In the genomic region with DNA sequence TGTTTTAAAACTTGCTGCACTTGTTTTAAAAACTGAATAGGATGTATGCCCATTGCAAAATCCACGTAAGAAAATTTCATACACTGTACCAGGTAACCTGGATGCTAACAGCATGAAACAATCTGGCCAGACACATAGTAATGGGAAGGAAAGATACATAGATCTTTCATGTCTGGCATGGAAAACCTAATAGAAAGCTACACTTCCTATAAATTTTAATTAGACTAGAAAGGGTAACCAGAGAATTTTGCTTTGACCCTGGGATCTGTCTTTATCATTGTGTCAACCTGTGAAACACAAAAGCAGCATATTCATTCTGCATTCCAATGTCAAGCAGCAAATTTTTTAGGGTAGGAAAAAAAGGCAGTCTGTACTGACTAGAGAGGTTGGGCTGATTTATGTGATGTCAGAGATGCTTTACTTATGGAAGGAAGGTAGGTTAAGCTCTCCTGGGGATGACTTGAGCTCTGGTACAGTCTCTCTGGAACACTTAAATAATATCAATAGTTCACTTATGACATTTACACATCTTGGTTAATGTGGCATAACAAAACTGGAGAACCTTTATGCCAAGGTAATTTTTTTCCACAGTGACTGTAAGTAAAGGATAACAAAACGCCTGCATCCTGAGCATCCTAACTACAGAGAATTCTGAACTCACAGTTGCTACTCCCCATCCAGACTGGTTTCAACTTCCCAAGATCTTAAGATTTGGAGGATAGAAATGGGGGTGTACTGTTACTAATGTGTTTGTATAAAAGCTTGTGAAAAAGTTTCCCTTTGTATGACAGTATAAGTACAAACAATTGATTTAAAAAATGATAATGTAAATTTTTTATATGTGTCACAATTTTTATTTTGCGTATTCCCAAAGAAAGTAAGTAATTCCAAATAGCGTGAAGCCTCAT, we compare ENCODE assay signal across 15 cellular contexts. TPM values are rescaled to one million over a fixed set of nuclear protein-coding genes. Genes with fewer than 3 reads are reported as not detected.
DNase-seq lines count a peak whose midpoint lies in the region; ATAC-seq and TF ChIP-seq lines count a peak whose summit lies in the region.
"Had no signal": no experiment of that assay in that cellular context is flagged by ENCODE, and none has a peak within 500 bp of the region (broad histone marks: within the 10 kb centered on the region; RNA-seq: fewer than 3 reads in every experiment).

No MANE protein-coding gene starts in this region.

- no peaks in the 10 kb centered on the region for H3K9me2 ChIP-seq in SK-N-SH
- no peaks in the 10 kb centered on the region for H3K9me2 ChIP-seq in hepatocyte (replicated peaks; ENCODE audit: insufficient read depth)

- H2AFZ ChIP-seq in SK-N-SH (ENCODE audit: low read depth) (no peak overlapping the region), hepatocyte (no peak overlapping the region), neural progenitor cell (replicated peaks) (no peak overlapping the region)

- H3K4me1 ChIP-seq in SK-N-SH (ENCODE audit: control insufficient read depth in 1 of 2, insufficient read depth in 2 of 2, low read depth in 1 of 2, low read length in 1 of 2), result peaks cover 29 to 49% of the 10 kb centered on the region in 2 experiments
- H3K4me1 ChIP-seq in hepatocyte (ENCODE audit: insufficient read depth), result peaks cover 34% of the 10 kb centered on the region
- peaks cover 42% of the 10 kb centered on the region for H3K4me1 ChIP-seq in neural progenitor cell
- no peaks in the 10 kb centered on the region for H3K4me1 ChIP-seq in CD4-positive, alpha-beta memory T cell (ENCODE audit: insufficient read depth, low read length)
- H3K4me1 ChIP-seq in foreskin keratinocyte, result peaks cover 10% of the 10 kb centered on the region

- intact Hi-C loops in CD4-positive, alpha-beta memory T cell (cut with micrococcal nuclease), result no loop called here

- POLR2A ChIA-PET in SK-N-SH (lab: Yijun Ruan, JAX), result no interaction called here
- POLR2A ChIA-PET in CD4-positive, alpha-beta memory T cell (lab: Charles Lee; ENCODE audit: partially characterized antibody), result no interaction called here

- H3K4me1 Mint-ChIP-seq in neural progenitor cell, result peaks cover 59% of the 10 kb centered on the region
- H3K4me1 Mint-ChIP-seq in CD4-positive, alpha-beta memory T cell, result no peaks in the 10 kb centered on the region
- H3K4me1 Mint-ChIP-seq: activated CD4-positive, alpha-beta T cell treated with anti-CD3 and anti-CD28 coated beads, Interleukin-2, amount 10 ng/mL, durations not matched to agents 24 days and 14 days; activated naive CD8-positive, alpha-beta T cell treated with anti-CD3 and anti-CD28 coated beads, Interleukin-2, amount 10 ng/mL, durations not matched to agents 7 days and 5 days had no signal

- H3K4me3 ChIP-seq in SK-N-SH (ENCODE audit: low read depth in 2 of 2, low read length in 1 of 2) (peak overlapping the region in 1 of 2 experiments; percentile 21; a peak in 2 of 4 replicates), hepatocyte (no peak overlapping the region), neural progenitor cell (peak overlapping the region; percentile 18)
- H3K4me3 ChIP-seq in CD4-positive, alpha-beta memory T cell (ENCODE audit: low read length in 2 of 2), result no peak overlapping the region
- H3K4me3 ChIP-seq: lung, pancreas, spleen, stomach had no signal

- TF ChIP-seq EP300 in SK-N-SH (IDR thresholded peaks at IDR 0.05; ENCODE audit: borderline replicate concordance in 1 of 2, low read depth in 1 of 2, low read length in 1 of 2), result no peak

- TF ChIP-seq CTCF in SK-N-SH (IDR thresholded peaks at IDR 0.05) (no peak), hepatocyte (IDR thresholded peaks at IDR 0.05; ENCODE audit: poor library complexity) (no peak), neural progenitor cell (IDR thresholded peaks at IDR 0.05) (no peak), foreskin keratinocyte (conservative IDR thresholded peaks at IDR 0.05) (no peak)

- H3K9me3 ChIP-seq in SK-N-SH (no peaks in the 10 kb centered on the region), hepatocyte (ENCODE audit: low read depth) (no peaks in the 10 kb centered on the region), neural progenitor cell (ENCODE audit: low read depth) (no peaks in the 10 kb centered on the region)
- no peaks in the 10 kb centered on the region for H3K9me3 ChIP-seq in CD4-positive, alpha-beta memory T cell (ENCODE audit: control insufficient read depth in 1 of 2, low read length in 2 of 2)
- H3K9me3 ChIP-seq: pancreas, spleen, stomach had no signal

- H3K9me3 Mint-ChIP-seq in neural progenitor cell, result no peaks in the 10 kb centered on the region
- H3K9me3 Mint-ChIP-seq in CD4-positive, alpha-beta memory T cell, result no peaks in the 10 kb centered on the region
- H3K9me3 Mint-ChIP-seq: activated CD4-positive, alpha-beta T cell treated with anti-CD3 and anti-CD28 coated beads, Interleukin-2, amount 10 ng/mL, durations not matched to agents 24 days and 14 days; activated naive CD8-positive, alpha-beta T cell treated with anti-CD3 and anti-CD28 coated beads, Interleukin-2, amount 10 ng/mL, durations not matched to agents 7 days and 5 days had no signal

- no peak for TF ChIP-seq RAD21 in SK-N-SH (IDR thresholded peaks at IDR 0.05; ENCODE audit: low read length)

- H3K27me3 Mint-ChIP-seq in neural progenitor cell (ENCODE audit: insufficient read depth, low read depth), result no peaks in the 10 kb centered on the region
- H3K27me3 Mint-ChIP-seq in CD4-positive, alpha-beta memory T cell, result peaks cover 2 to 10% of the 10 kb centered on the region in 2 donors

- no peaks in the 10 kb centered on the region for H3K36me3 ChIP-seq in SK-N-SH (replicated peaks in 1 of 2; ENCODE audit: control insufficient read depth in 1 of 2, insufficient read depth in 2 of 2, low read length in 1 of 2)
- no peaks in the 10 kb centered on the region for H3K36me3 ChIP-seq in hepatocyte (replicated peaks; ENCODE audit: insufficient read depth, low read depth)
- no peaks in the 10 kb centered on the region for H3K36me3 ChIP-seq in neural progenitor cell
- H3K36me3 ChIP-seq in CD4-positive, alpha-beta memory T cell (ENCODE audit: insufficient read depth, low read length), result no peaks in the 10 kb centered on the region
- H3K36me3 ChIP-seq: pancreas, spleen, stomach had no signal

- H3K4me2 ChIP-seq in SK-N-SH, result peak overlapping the region; percentile 67
- H3K4me2 ChIP-seq in hepatocyte, result peak overlapping the region; percentile 65
- peak overlapping the region; percentile 65 for H3K4me2 ChIP-seq in neural progenitor cell

- peak overlapping the region; percentile 18 to 80; a peak in 3 of 4 replicates for H3K27ac ChIP-seq in SK-N-SH (ENCODE audit: low read depth in 2 of 2, low read length in 1 of 2)
- H3K27ac ChIP-seq in hepatocyte, result peak overlapping the region; percentile 45
- H3K27ac ChIP-seq in neural progenitor cell, result no peak overlapping the region
- H3K27ac ChIP-seq in CD4-positive, alpha-beta memory T cell (ENCODE audit: low read depth, low read length), result no peak overlapping the region
- H3K27ac ChIP-seq in foreskin keratinocyte, result no peak overlapping the region

- H3K79me2 ChIP-seq in SK-N-SH (ENCODE audit: insufficient read depth) (no peaks in the 10 kb centered on the region), hepatocyte (peaks cover 38% of the 10 kb centered on the region), neural progenitor cell (ENCODE audit: low read depth) (no peaks in the 10 kb centered on the region)

- H3K27me3 ChIP-seq in SK-N-SH (ENCODE audit: insufficient read depth) (no peaks in the 10 kb centered on the region), hepatocyte (no peaks in the 10 kb centered on the region), neural progenitor cell (no peaks in the 10 kb centered on the region), foreskin keratinocyte (no peaks in the 10 kb centered on the region)
- H3K27me3 ChIP-seq in CD4-positive, alpha-beta memory T cell (ENCODE audit: insufficient read depth, low read length), result no peaks in the 10 kb centered on the region
- H3K27me3 ChIP-seq: pancreas, spleen, stomach had no signal

- H4K20me1 ChIP-seq in SK-N-SH (ENCODE audit: insufficient read depth) (no peaks in the 10 kb centered on the region), hepatocyte (ENCODE audit: insufficient read depth, poor library complexity, severe bottlenecking) (peaks cover 2% of the 10 kb centered on the region), neural progenitor cell (ENCODE audit: low read depth) (peaks cover 19% of the 10 kb centered on the region)

- ATAC-seq in GM18498 (IDR thresholded peaks at IDR 0.05; ENCODE audit: unreplicated experiment), result no peak
- no peak for ATAC-seq in foreskin keratinocyte

- H3K4me3 Mint-ChIP-seq in neural progenitor cell, result peak overlapping the region; percentile 9
- no peak overlapping the region for H3K4me3 Mint-ChIP-seq in CD4-positive, alpha-beta memory T cell
- H3K4me3 Mint-ChIP-seq: activated CD4-positive, alpha-beta T cell treated with anti-CD3 and anti-CD28 coated beads, Interleukin-2, amount 10 ng/mL, durations not matched to agents 24 days and 14 days; activated naive CD8-positive, alpha-beta T cell treated with anti-CD3 and anti-CD28 coated beads, Interleukin-2, amount 10 ng/mL, durations not matched to agents 7 days and 5 days had no signal

- no peak overlapping the region for H3K27ac Mint-ChIP-seq in neural progenitor cell
- H3K27ac Mint-ChIP-seq in CD4-positive, alpha-beta memory T cell, result no peak overlapping the region
- H3K27ac Mint-ChIP-seq: activated CD4-positive, alpha-beta T cell treated with anti-CD3 and anti-CD28 coated beads, Interleukin-2, amount 10 ng/mL, durations not matched to agents 24 days and 14 days; activated naive CD8-positive, alpha-beta T cell treated with anti-CD3 and anti-CD28 coated beads, Interleukin-2, amount 10 ng/mL, durations not matched to agents 7 days and 5 days had no signal

- DNase-seq in DMS53 treated with DMSO at 0.1 percent for 48 hours (lab: John Stamatoyannopoulos, UW; ENCODE audit: unreplicated experiment), result peak; percentile 41
- no peak for DNase-seq in SK-N-SH
- no peak for DNase-seq in hepatocyte (ENCODE audit: low spot score)
- DNase-seq in neural progenitor cell (ENCODE audit: low spot score), result no peak
- no peak for DNase-seq in CD4-positive, alpha-beta memory T cell
- DNase-seq in NCI-H2081 (lab: John Stamatoyannopoulos, UW), result no peak
- DNase-seq in foreskin keratinocyte, result no peak
- DNase-seq: activated CD4-positive, alpha-beta T cell treated with anti-CD3 and anti-CD28 coated beads, Interleukin-2, amount 10 ng/mL, durations not matched to agents 24 days and 14 days; activated naive CD8-positive, alpha-beta T cell treated with anti-CD3 and anti-CD28 coated beads, Interleukin-2, amount 10 ng/mL, durations not matched to agents 7 days and 5 days; activated T-cell treated with anti-CD3 and anti-CD28 coated beads for 4 hours; spleen; stomach had no signal

- peaks cover 13% of the 10 kb centered on the region for H3F3A ChIP-seq in SK-N-SH (replicated peaks; ENCODE audit: insufficient read depth)
- H3F3A ChIP-seq in neural progenitor cell (ENCODE audit: low read depth), result peaks cover 28% of the 10 kb centered on the region

- H3K9ac ChIP-seq in SK-N-SH, result no peak overlapping the region
- no peak overlapping the region for H3K9ac ChIP-seq in neural progenitor cell

- CTCF ChIA-PET in SK-N-SH (lab: Yijun Ruan, JAX), result interaction anchor here (0.6 to 4.4 kb wide), 8 partner anchors 10 to 398 kb away, joined by 3 to 17 read pairs (median 3); no protein-coding TSS in a partner anchor
- CTCF ChIA-PET in CD4-positive, alpha-beta memory T cell (lab: Charles Lee; ENCODE audit: partially characterized antibody), result no interaction called here

- 54% methylated on average over 4 of the region's 4 CpGs for WGBS in SK-N-SH (ENCODE audit: low lambda C conversion rate)
- whole genome bisulfite sequencing in hepatocyte (ENCODE audit: low lambda C conversion rate, missing lambda C conversion rate), result 35% methylated on average over 4 of the region's 4 CpGs

- no peaks in the 10 kb centered on the region for H3K36me3 Mint-ChIP-seq in neural progenitor cell
- no peaks in the 10 kb centered on the region for H3K36me3 Mint-ChIP-seq in CD4-positive, alpha-beta memory T cell
- H3K36me3 Mint-ChIP-seq: activated naive CD8-positive, alpha-beta T cell treated with anti-CD3 and anti-CD28 coated beads, Interleukin-2, amount 10 ng/mL, durations not matched to agents 7 days and 5 days had no signal

RNA-seq across cellular contexts. Expression of a gene that starts 44.7 kb away (rescaled TPM):
- polyA plus RNA-seq in SK-N-SH (2012; rRNA removed), result 8.5 and 8.9 TPM in 2 replicates
- polyA plus RNA-seq in SK-N-SH (2012; cell fraction: cytosol; rRNA removed), result 9.0 and 9.5 TPM in 2 replicates
- 12.5 and 19.7 TPM in 2 replicates for polyA plus RNA-seq in SK-N-SH (2012; cell fraction: nucleus; rRNA removed)
- total RNA-seq in hepatocyte, result 22.8 and 22.9 TPM in 2 replicates
- 4.4 and 6.0 TPM in 2 replicates for polyA plus RNA-seq in hepatocyte
- 9.6 and 11.4 TPM in 2 replicates for total RNA-seq in neural progenitor cell (ENCODE audit: low replicate concordance)
- total RNA-seq in CD4-positive, alpha-beta memory T cell, result 1 to 10 TPM; 1.2 to 1.5 TPM
- under 1 TPM in 1 of 2 donors, not detected in 1; 0.47 TPM for polyA plus RNA-seq in CD4-positive, alpha-beta memory T cell
- total RNA-seq in foreskin keratinocyte, result 37.2 and 43.1 TPM in 2 replicates
- 4.7 and 5.2 TPM in 2 replicates for polyA plus RNA-seq in foreskin keratinocyte

RNA-seq across cellular contexts. Expression of a gene that starts 45.0 kb away (rescaled TPM):
- 11.5 and 12.9 TPM in 2 replicates for polyA plus RNA-seq in SK-N-SH (2012; rRNA removed)
- polyA plus RNA-seq in SK-N-SH (2012; cell fraction: cytosol; rRNA removed), result 19.4 and 23.0 TPM in 2 replicates
- polyA plus RNA-seq in SK-N-SH (2012; cell fraction: nucleus; rRNA removed), result 3.1 and 7.6 TPM in 2 replicates
- 34.6 and 45.8 TPM in 2 replicates for total RNA-seq in hepatocyte
- 10.0 and 13.4 TPM in 2 replicates for polyA plus RNA-seq in hepatocyte
- 31.9 and 55.5 TPM in 2 replicates for total RNA-seq in neural progenitor cell (ENCODE audit: low replicate concordance)
- 10 to 100 TPM; 31.0 to 31.4 TPM for total RNA-seq in CD4-positive, alpha-beta memory T cell
- 10 to 100 TPM; 19.7 to 20.7 TPM for polyA plus RNA-seq in CD4-positive, alpha-beta memory T cell
- total RNA-seq in foreskin keratinocyte, result 17.9 and 18.6 TPM in 2 replicates
- polyA plus RNA-seq in foreskin keratinocyte, result 11.9 and 12.1 TPM in 2 replicates

Comparison
In these comparisons a context has a peak if more than half of its experiments do, and no peak if none do; other contexts are left out.
1. H3K27ac ChIP-seq: peak in SK-N-SH (2 of 2) and hepatocyte (single experiment); none in neural progenitor cell (single experiment), CD4-positive, alpha-beta memory T cell (single experiment) and foreskin keratinocyte (single experiment).
2. Peak in every context shown above with its lines, with median percentiles within 50 percentile points of each other: H3K4me2 ChIP-seq.